ENCODE assay signal across 17 cellular contexts in genomic region chr1:216804107-216804506, GRCh38.
A peak's percentile ranks its signal among the peaks of the same experiment; 100 is the strongest.
DNase-seq lines count a peak whose midpoint lies in the region; ATAC-seq and TF ChIP-seq lines count a peak whose summit lies in the region.
"Had no signal": no experiment of that assay in that cellular context is flagged by ENCODE, and none has a peak within 500 bp of the region (broad histone marks: within the 10 kb centered on the region; RNA-seq: fewer than 3 reads in every experiment).

No MANE protein-coding gene starts in this region.

- H3K9me3 ChIP-seq in left ventricle myocardium inferior (replicated peaks) (no peaks in the 10 kb centered on the region), WERI-Rb-1 (ENCODE audit: severe bottlenecking) (no peaks in the 10 kb centered on the region), thyroid gland (no peaks in the 10 kb centered on the region)
- H3K9me3 ChIP-seq: MG63 had no signal

- H3K27ac ChIP-seq in left ventricle myocardium inferior (replicated peaks), result peak overlapping the region; percentile 65
- no peak overlapping the region for H3K27ac ChIP-seq in WERI-Rb-1
- no peak overlapping the region for H3K27ac ChIP-seq in thyroid gland
- H3K27ac ChIP-seq: KMS-11 had no signal

- intact Hi-C loops in left ventricle myocardium inferior (cut with micrococcal nuclease), result no loop called here
- intact Hi-C loops in cardiac septum (cut with DNase I), result no loop called here
- intact Hi-C loops in thyroid gland (cut with DNase I), result no loop called here

- H3K4me3 ChIP-seq in left ventricle myocardium inferior (no peak overlapping the region), WERI-Rb-1 (ENCODE audit: low read depth, low read length) (no peak overlapping the region), thyroid gland (replicated peaks in 1 of 3) (no peak overlapping the region)
- H3K4me3 ChIP-seq: MG63 had no signal

- H3K4me1 ChIP-seq in left ventricle myocardium inferior (peaks cover 15% of the 10 kb centered on the region), thyroid gland (peaks cover 0 to 3% of the 10 kb centered on the region in 2 donors)

- no peaks in the 10 kb centered on the region for H3K36me3 ChIP-seq in left ventricle myocardium inferior
- H3K36me3 ChIP-seq in WERI-Rb-1, result no peaks in the 10 kb centered on the region
- no peaks in the 10 kb centered on the region for H3K36me3 ChIP-seq in thyroid gland
- H3K36me3 ChIP-seq: MG63 had no signal

- WGBS in thyroid gland, 2 donors, result 24 to 38% methylated on average over 7 of the region's 7 CpGs

- no peak for ATAC-seq in HG03097 (IDR thresholded peaks at IDR 0.05; ENCODE audit: low FRiP score, unreplicated experiment)
- ATAC-seq: CD8-positive, alpha-beta T cell; HepG2; Panc1; Right ventricle myocardium inferior; T-helper 17 cell had no signal

- no peak for TF ChIP-seq CTCF in left ventricle myocardium inferior (IDR thresholded peaks at IDR 0.05; ENCODE audit: borderline replicate concordance)
- TF ChIP-seq CTCF in WERI-Rb-1 (IDR thresholded peaks at IDR 0.05; ENCODE audit: low read depth, low read length), result no peak
- no peak for TF ChIP-seq CTCF in thyroid gland (IDR thresholded peaks at IDR 0.05)

- no peak for TF ChIP-seq POLR2A in thyroid gland (IDR thresholded peaks at IDR 0.05)

- DNase-seq in left ventricle myocardium inferior, result peak; percentile 27
- no peak for DNase-seq in cardiac septum (ENCODE audit: low spot score)
- DNase-seq in NCI-H1105 treated with DMSO at 0.1 percent for 48 hours (lab: John Stamatoyannopoulos, UW), result peak; percentile 89
- DNase-seq in WERI-Rb-1, result peak; percentile 30
- peak; percentile 55 to 64 for DNase-seq in thyroid gland
- DNase-seq in HUDEP-2 (lab: John Stamatoyannopoulos, UW; ENCODE audit: unreplicated experiment in 76 of 76), result no peak
- DNase-seq: CD8-positive, alpha-beta T cell; EL; MG63; NCI-H1417 treated with DMSO at 0.1 percent for 48 hours; NCI-H524 treated with DMSO at 0.1 percent for 48 hours; T-helper 17 cell had no signal

- no peaks in the 10 kb centered on the region for H3K27me3 ChIP-seq in left ventricle myocardium inferior (ENCODE audit: low read depth)
- no peaks in the 10 kb centered on the region for H3K27me3 ChIP-seq in WERI-Rb-1 (ENCODE audit: insufficient read depth, low read depth, severe bottlenecking)
- no peaks in the 10 kb centered on the region for H3K27me3 ChIP-seq in thyroid gland
- H3K27me3 ChIP-seq: MG63 had no signal

Comparison
In these comparisons a context has a peak if more than half of its experiments do, and no peak if none do; other contexts are left out.
1. DNase-seq: peak in left ventricle myocardium inferior (single experiment), NCI-H1105 treated with DMSO at 0.1 percent for 48 hours (single experiment), WERI-Rb-1 (single experiment) and thyroid gland (2 of 2); none in cardiac septum (single experiment) and HUDEP-2 (0 of 76).